Comparison of ENCODE assay signal across 8 cellular contexts in genomic region chr17:9928601-9929341, GRCh38. TPM values are rescaled to one million over a fixed set of nuclear protein-coding genes. Genes with fewer than 3 reads are reported as not detected.
A peak's percentile ranks its signal among the peaks of the same experiment; 100 is the strongest.
DNase-seq lines count a peak whose midpoint lies in the region; ATAC-seq and TF ChIP-seq lines count a peak whose summit lies in the region.

No MANE protein-coding gene starts in this region.

- H3K4me3 Mint-ChIP-seq in naive thymus-derived CD8-positive, alpha-beta T cell, result no peak overlapping the region

- no peak overlapping the region for H3K9ac ChIP-seq in neural cell (ENCODE audit: low read length)

- H3K79me2 ChIP-seq in neural cell (replicated peaks; ENCODE audit: insufficient read depth, low read length), result no peaks in the 10 kb centered on the region

- H3K36me3 Mint-ChIP-seq in naive thymus-derived CD8-positive, alpha-beta T cell, result no peaks in the 10 kb centered on the region

- H3K4me3 ChIP-seq in choroid plexus epithelial cell (ENCODE audit: low read depth, low read length), result no peak overlapping the region
- H3K4me3 ChIP-seq in neural cell (ENCODE audit: low read length), result no peak overlapping the region

- H3K27me3 Mint-ChIP-seq in naive thymus-derived CD8-positive, alpha-beta T cell, result peaks cover 0 to 3% (median 0%) of the 10 kb centered on the region in 5 donors

- no peaks in the 10 kb centered on the region for H3K36me3 ChIP-seq in neural cell (ENCODE audit: insufficient read depth, low read length)

- no peaks in the 10 kb centered on the region for H3F3A ChIP-seq in neural cell (ENCODE audit: insufficient read depth, low read length, poor library complexity, severe bottlenecking)

- no peaks in the 10 kb centered on the region for H3K9me3 ChIP-seq in neural cell (ENCODE audit: low read length)

- no peak for TF ChIP-seq EP300 in neural cell (conservative IDR thresholded peaks at IDR 0.05; ENCODE audit: poor library complexity, severe bottlenecking)

- peaks cover 2 to 6% (median 2%) of the 10 kb centered on the region in 4 donors for H3K4me1 Mint-ChIP-seq in naive thymus-derived CD8-positive, alpha-beta T cell

- ATAC-seq in GM18511 (IDR thresholded peaks at IDR 0.05; ENCODE audit: unreplicated experiment), result no peak
- ATAC-seq in naive thymus-derived CD8-positive, alpha-beta T cell, result no peak

- no peaks in the 10 kb centered on the region for H3K27me3 ChIP-seq in neural cell (ENCODE audit: insufficient read depth, low read depth, low read length)

- POLR2A ChIA-PET in naive thymus-derived CD8-positive, alpha-beta T cell (lab: Charles Lee), result no interaction called here

- TF ChIP-seq RAD21 in neural cell (conservative IDR thresholded peaks at IDR 0.05), result no peak

- H3K27ac ChIP-seq in neural cell (ENCODE audit: low read length), result no peak overlapping the region

- no peak overlapping the region for H2AFZ ChIP-seq in neural cell (ENCODE audit: low read depth, low read length)

- no peaks in the 10 kb centered on the region for H4K20me1 ChIP-seq in neural cell (ENCODE audit: insufficient read depth)

- H3K9me3 Mint-ChIP-seq in naive thymus-derived CD8-positive, alpha-beta T cell, result no peaks in the 10 kb centered on the region

- H3K4me2 ChIP-seq in neural cell (ENCODE audit: low read length), result no peak overlapping the region

- DNase-seq in DMS53 treated with DMSO at 0.1 percent for 48 hours (lab: John Stamatoyannopoulos, UW; ENCODE audit: unreplicated experiment), result peak; percentile 4
- peak; percentile 78 for DNase-seq in NCI-H2171 treated with DMSO at 0.1 percent for 48 hours (lab: John Stamatoyannopoulos, UW)
- peak; percentile 86 for DNase-seq in choroid plexus epithelial cell (ENCODE audit: low read depth)
- no peak for DNase-seq in activated naive CD4-positive, alpha-beta T cell treated with anti-CD3 and anti-CD28 coated beads, Interleukin-2, amount 50 U/mL, for 16 hours
- no peak for DNase-seq in NK-92 (lab: John Stamatoyannopoulos, UW; ENCODE audit: unreplicated experiment)
- DNase-seq in naive thymus-derived CD8-positive, alpha-beta T cell, result no peak

- peak overlapping the region in 1 of 10 donors; percentile 40 for H3K27ac Mint-ChIP-seq in naive thymus-derived CD8-positive, alpha-beta T cell

- TF ChIP-seq CTCF in choroid plexus epithelial cell (conservative IDR thresholded peaks at IDR 0.05; ENCODE audit: low read depth, low read length), result peak; percentile 82
- peak; percentile 51 for TF ChIP-seq CTCF in neural cell (IDR thresholded peaks at IDR 0.05; ENCODE audit: poor library complexity, severe bottlenecking)

- no peaks in the 10 kb centered on the region for H3K9me2 ChIP-seq in neural cell (ENCODE audit: insufficient read depth, low read length)

TF ChIP-seq in neural cell, 6 proteins besides CTCF, POLR2A, EP300 and RAD21:
- no peak for TF ChIP-seq POLR2AphosphoS5 (IDR thresholded peaks at IDR 0.05)
- TF ChIP-seq SMC3 (conservative IDR thresholded peaks at IDR 0.05; ENCODE audit: poor library complexity), result peak; percentile 27

RNA-seq across cellular contexts. Expression of gene RCVRN, which starts 23.7 kb away (rescaled TPM):
- polyA plus RNA-seq in neural cell, result 0.12 and 1.1 TPM in 2 replicates
- 0.93 and 1.2 TPM in 2 replicates for polyA minus RNA-seq in neural cell
- not detected for total RNA-seq in naive thymus-derived CD8-positive, alpha-beta T cell
- polyA plus RNA-seq in naive thymus-derived CD8-positive, alpha-beta T cell, result not detected

Comparison
In these comparisons a context has a peak if more than half of its experiments do, and no peak if none do; other contexts are left out.
1. DNase-seq: peak in DMS53 treated with DMSO at 0.1 percent for 48 hours (single experiment), NCI-H2171 treated with DMSO at 0.1 percent for 48 hours (single experiment) and choroid plexus epithelial cell (single experiment); none in activated naive CD4-positive, alpha-beta T cell treated with anti-CD3 and anti-CD28 coated beads, Interleukin-2, amount 50 U/mL, for 16 hours (single experiment), NK-92 (single experiment) and naive thymus-derived CD8-positive, alpha-beta T cell (0 of 10).